ENCODE assay signal across 1 cellular context in genomic region chr6:2988076-2988425, GRCh38.
TF ChIP-seq lines count a peak whose summit lies in the region.

No MANE protein-coding gene starts in this region.

TF ChIP-seq in K562, 482 proteins besides CTCF, POLR2A, EP300 and RAD21 (continued from another document):
- no peak for TF ChIP-seq MEIS2 (IDR thresholded peaks at IDR 0.05; ENCODE audit: partially characterized antibody)
- TF ChIP-seq STAT5A (IDR thresholded peaks at IDR 0.05; ENCODE audit: borderline replicate concordance, low read length): no peak
- peak; percentile 44; the same call in 1 of the 2 replicates for TF ChIP-seq SNIP1 (IDR thresholded peaks at IDR 0.05; ENCODE audit: low read depth)
- TF ChIP-seq NR2C1 (IDR thresholded peaks at IDR 0.05): peak; percentile 1; the same call in 1 of the 2 replicates
- no peak for TF ChIP-seq NR2C1 (tag; IDR thresholded peaks at IDR 0.05)
- 0 out of 2 replicates have a peak, but pooled peaks have one; percentile 71 for TF ChIP-seq ZBTB26 (CRISPR knock-in tag; IDR thresholded peaks at IDR 0.05)
- TF ChIP-seq ZNF311 (CRISPR knock-in tag; IDR thresholded peaks at IDR 0.05): peak; percentile 20; the same call in 1 of the 2 replicates
- no peak for TF ChIP-seq MEF2A (IDR thresholded peaks at IDR 0.05; ENCODE audit: control insufficient read depth, low read depth, low read length)
- TF ChIP-seq ZBTB1 (CRISPR knock-in tag; IDR thresholded peaks at IDR 0.05; ENCODE audit: borderline replicate concordance, low read depth): no peak
- peak; percentile 21; the same call in 1 of the 2 replicates for TF ChIP-seq HDGF (IDR thresholded peaks at IDR 0.05)
- TF ChIP-seq, protein P1, sequence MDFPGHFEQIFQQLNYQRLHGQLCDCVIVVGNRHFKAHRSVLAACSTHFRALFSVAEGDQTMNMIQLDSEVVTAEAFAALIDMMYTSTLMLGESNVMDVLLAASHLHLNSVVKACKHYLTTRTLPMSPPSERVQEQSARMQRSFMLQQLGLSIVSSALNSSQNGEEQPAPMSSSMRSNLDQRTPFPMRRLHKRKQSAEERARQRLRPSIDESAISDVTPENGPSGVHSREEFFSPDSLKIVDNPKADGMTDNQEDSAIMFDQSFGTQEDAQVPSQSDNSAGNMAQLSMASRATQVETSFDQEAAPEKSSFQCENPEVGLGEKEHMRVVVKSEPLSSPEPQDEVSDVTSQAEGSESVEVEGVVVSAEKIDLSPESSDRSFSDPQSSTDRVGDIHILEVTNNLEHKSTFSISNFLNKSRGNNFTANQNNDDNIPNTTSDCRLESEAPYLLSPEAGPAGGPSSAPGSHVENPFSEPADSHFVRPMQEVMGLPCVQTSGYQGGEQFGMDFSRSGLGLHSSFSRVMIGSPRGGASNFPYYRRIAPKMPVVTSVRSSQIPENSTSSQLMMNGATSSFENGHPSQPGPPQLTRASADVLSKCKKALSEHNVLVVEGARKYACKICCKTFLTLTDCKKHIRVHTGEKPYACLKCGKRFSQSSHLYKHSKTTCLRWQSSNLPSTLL (IDR thresholded peaks at IDR 0.05): peak; percentile 18; the same call in 1 of the 2 replicates
- TF ChIP-seq CBFA2T2 (conservative IDR thresholded peaks at IDR 0.05): no peak
- TF ChIP-seq HDAC8 (tag; IDR thresholded peaks at IDR 0.05): no peak
- 0 out of 2 replicates have a peak, but pooled peaks have one; percentile 19 for TF ChIP-seq LARP7 (IDR thresholded peaks at IDR 0.05)
- TF ChIP-seq DACH1 (IDR thresholded peaks at IDR 0.05; ENCODE audit: partially characterized antibody): no peak
- no peak for TF ChIP-seq IFI16 (CRISPR knock-in tag; IDR thresholded peaks at IDR 0.05)
- no peak for TF ChIP-seq SREBF2 (CRISPR knock-in tag; IDR thresholded peaks at IDR 0.05)
- TF ChIP-seq ZNF644 (tag; IDR thresholded peaks at IDR 0.05; ENCODE audit: low read depth): no peak
- TF ChIP-seq POLR3A (IDR thresholded peaks at IDR 0.05; ENCODE audit: borderline replicate concordance, extremely low read depth, insufficient read depth, insufficient read length): no peak
- TF ChIP-seq FOXM1 (IDR thresholded peaks at IDR 0.05; ENCODE audit: low read depth): no peak
- no peak for TF ChIP-seq FOXM1 (CRISPR knock-in tag; IDR thresholded peaks at IDR 0.05; ENCODE audit: low read depth)
- TF ChIP-seq ZNF445 (CRISPR knock-in tag; IDR thresholded peaks at IDR 0.05; ENCODE audit: low read depth): peak; percentile 36; the same call in 1 of the 2 replicates
- TF ChIP-seq CHD1 (IDR thresholded peaks at IDR 0.05; ENCODE audit: low read length): no peak
- TF ChIP-seq, protein P2, sequence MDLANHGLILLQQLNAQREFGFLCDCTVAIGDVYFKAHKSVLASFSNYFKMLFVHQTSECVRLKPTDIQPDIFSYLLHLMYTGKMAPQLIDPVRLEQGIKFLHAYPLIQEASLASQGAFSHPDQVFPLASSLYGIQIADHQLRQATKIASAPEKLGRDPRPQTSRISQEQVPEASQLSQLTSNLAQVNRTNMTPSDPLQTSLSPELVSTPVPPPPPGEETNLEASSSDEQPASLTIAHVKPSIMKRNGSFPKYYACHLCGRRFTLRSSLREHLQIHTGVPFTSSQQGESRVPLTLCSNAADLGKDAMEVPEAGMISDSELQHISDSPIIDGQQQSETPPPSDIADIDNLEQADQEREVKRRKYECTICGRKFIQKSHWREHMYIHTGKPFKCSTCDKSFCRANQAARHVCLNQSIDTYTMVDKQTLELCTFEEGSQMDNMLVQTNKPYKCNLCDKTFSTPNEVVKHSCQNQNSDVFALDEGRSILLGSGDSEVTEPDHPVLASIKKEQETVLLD (IDR thresholded peaks at IDR 0.05): 0 out of 2 replicates have a peak, but pooled peaks have one; percentile 6
- no peak for TF ChIP-seq MAFK (IDR thresholded peaks at IDR 0.05; ENCODE audit: low read length)
- no peak for TF ChIP-seq U2AF2 (optimal IDR thresholded peaks at IDR 0.05; ENCODE audit: low read depth, low read length)
- no peak for TF ChIP-seq EHMT2 (IDR thresholded peaks at IDR 0.05)
- TF ChIP-seq, protein P3, sequence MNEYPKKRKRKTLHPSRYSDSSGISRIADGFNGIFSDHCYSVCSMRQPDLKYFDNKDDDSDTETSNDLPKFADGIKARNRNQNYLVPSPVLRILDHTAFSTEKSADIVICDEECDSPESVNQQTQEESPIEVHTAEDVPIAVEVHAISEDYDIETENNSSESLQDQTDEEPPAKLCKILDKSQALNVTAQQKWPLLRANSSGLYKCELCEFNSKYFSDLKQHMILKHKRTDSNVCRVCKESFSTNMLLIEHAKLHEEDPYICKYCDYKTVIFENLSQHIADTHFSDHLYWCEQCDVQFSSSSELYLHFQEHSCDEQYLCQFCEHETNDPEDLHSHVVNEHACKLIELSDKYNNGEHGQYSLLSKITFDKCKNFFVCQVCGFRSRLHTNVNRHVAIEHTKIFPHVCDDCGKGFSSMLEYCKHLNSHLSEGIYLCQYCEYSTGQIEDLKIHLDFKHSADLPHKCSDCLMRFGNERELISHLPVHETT (CRISPR knock-in tag; conservative IDR thresholded peaks at IDR 0.05 in 1 of 2, IDR thresholded peaks at IDR 0.05 in 1 of 2): no peak
- TF ChIP-seq ZNF512 (tag; IDR thresholded peaks at IDR 0.05): peak; percentile 70; the same call in 1 of the 2 replicates
- no peak for TF ChIP-seq MXI1 (IDR thresholded peaks at IDR 0.05; ENCODE audit: low read depth, low read length)
- TF ChIP-seq RBM14 (IDR thresholded peaks at IDR 0.05; ENCODE audit: borderline replicate concordance, insufficient read depth, low read depth, low read length): no peak
- no peak for TF ChIP-seq SREBF1 (IDR thresholded peaks at IDR 0.05; ENCODE audit: borderline replicate concordance, low read depth, low read length)
- TF ChIP-seq PRDM10 (IDR thresholded peaks at IDR 0.05; ENCODE audit: partially characterized antibody): no peak
- TF ChIP-seq, protein P4, sequence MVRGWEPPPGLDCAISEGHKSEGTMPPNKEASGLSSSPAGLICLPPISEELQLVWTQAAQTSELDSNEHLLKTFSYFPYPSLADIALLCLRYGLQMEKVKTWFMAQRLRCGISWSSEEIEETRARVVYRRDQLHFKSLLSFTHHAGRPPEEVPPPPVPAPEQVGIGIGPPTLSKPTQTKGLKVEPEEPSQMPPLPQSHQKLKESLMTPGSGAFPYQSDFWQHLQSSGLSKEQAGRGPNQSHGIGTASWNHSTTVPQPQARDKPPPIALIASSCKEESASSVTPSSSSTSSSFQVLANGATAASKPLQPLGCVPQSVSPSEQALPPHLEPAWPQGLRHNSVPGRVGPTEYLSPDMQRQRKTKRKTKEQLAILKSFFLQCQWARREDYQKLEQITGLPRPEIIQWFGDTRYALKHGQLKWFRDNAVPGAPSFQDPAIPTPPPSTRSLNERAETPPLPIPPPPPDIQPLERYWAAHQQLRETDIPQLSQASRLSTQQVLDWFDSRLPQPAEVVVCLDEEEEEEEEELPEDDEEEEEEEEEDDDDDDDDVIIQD (CRISPR knock-in tag; IDR thresholded peaks at IDR 0.05): no peak
